ENCODE assay signal across 13 cellular contexts in genomic region chr3:16369885-16370284, GRCh38.
A peak's percentile ranks its signal among the peaks of the same experiment; 100 is the strongest.
DNase-seq lines count a peak whose midpoint lies in the region; ATAC-seq, FAIRE-seq and TF ChIP-seq lines count a peak whose summit lies in the region.
"Had no signal": no experiment of that assay in that cellular context is flagged by ENCODE, and none has a peak within 500 bp of the region (broad histone marks: within the 10 kb centered on the region; RNA-seq: fewer than 3 reads in every experiment).

No MANE protein-coding gene starts in this region.

- H3K4me2 ChIP-seq in H1 (ENCODE audit: insufficient read depth in 1 of 2, low read depth in 2 of 2, low read length in 2 of 2) = peak overlapping the region; percentile 23 to 54; a peak in 2 of 4 replicates

- no peak overlapping the region for H3K4ac ChIP-seq in H1 (replicated peaks; ENCODE audit: insufficient read length, low read depth, low read length)

- ATAC-seq in left cardiac atrium = no peak

- no peak overlapping the region for H2BK20ac ChIP-seq in H1 (ENCODE audit: low read length)

- 67% methylated on average over 8 of the region's 8 CpGs; no CpG with 5 or more reads in 1 of the 2 experiments for WGBS in H1 (ENCODE audit: extremely low coverage in 1 of 2, insufficient coverage in 1 of 2, insufficient read length in 1 of 2, insufficient replicate concordance in 2 of 2, low coverage in 1 of 2, low lambda C conversion rate in 2 of 2, missing lambda C conversion rate in 1 of 2), 2 experiments
- 79 to 89% (median 85%) methylated on average over 8 of the region's 8 CpGs for WGBS in stomach, 5 donors

- no peaks in the 10 kb centered on the region for H3K23me2 ChIP-seq in H1 (ENCODE audit: low read depth, low read length)

- H3K9me3 ChIP-seq in right atrium auricular region = no peaks in the 10 kb centered on the region
- no peaks in the 10 kb centered on the region for H3K9me3 ChIP-seq in H1 (ENCODE audit: insufficient read depth in 2 of 2, low read depth in 1 of 2, low read length in 1 of 2)
- H3K9me3 ChIP-seq in muscle layer of duodenum (ENCODE audit: control insufficient read depth in 1 of 2, low read length in 2 of 2) = no peaks in the 10 kb centered on the region
- H3K9me3 ChIP-seq in stomach = no peaks in the 10 kb centered on the region
- H3K9me3 ChIP-seq: neutrophil, SJCRH30 had no signal

- no peak overlapping the region for H4K8ac ChIP-seq in H1 (ENCODE audit: extremely low read depth, insufficient read depth, low read length)

- DNase-seq in right atrium auricular region (ENCODE audit: low spot score) (no peak), left cardiac atrium (no peak), H1 (ENCODE audit: low read depth in 1 of 2, low spot score in 2 of 2) (peak in 1 of 2 experiments; percentile 9), retina (no peak), stomach (no peak), DMS79 (lab: John Stamatoyannopoulos, UW) (no peak), NCI-H748 (lab: John Stamatoyannopoulos, UW; ENCODE audit: unreplicated experiment) (no peak)
- DNase-seq: activated CD4-positive, alpha-beta T cell treated with anti-CD3 and anti-CD28 coated beads for 1 hour; NCI-H526; SJCRH30; stimulated activated naive CD8-positive, alpha-beta T cell treated with anti-CD3 and anti-CD28 coated beads, Interleukin-15, Interleukin-2, amounts not matched to agents 100 U/mL and 50 U/mL, for 24 hours had no signal

- no peak overlapping the region for H2BK120ac ChIP-seq in H1 (replicated peaks; ENCODE audit: low read depth, low read length)

- no peak overlapping the region for H3K23ac ChIP-seq in H1 (ENCODE audit: insufficient read length)

- no peak overlapping the region for H4K5ac ChIP-seq in H1 (ENCODE audit: insufficient read length, low read depth, low read length)

- FAIRE-seq in H1 (lab: Jason Lieb, UNC) = no peak

- H2BK15ac ChIP-seq in H1 (ENCODE audit: low read length) = no peak overlapping the region

- peaks cover 0 to 61% of the 10 kb centered on the region in 2 donors for H3K4me1 ChIP-seq in right atrium auricular region
- H3K4me1 ChIP-seq in H1 (replicated peaks in 1 of 4; ENCODE audit: control insufficient read depth in 3 of 4, insufficient read depth in 4 of 4, low read length in 3 of 4) = peaks cover 9 to 23% (median 14%) of the 10 kb centered on the region in 4 experiments
- H3K4me1 ChIP-seq in muscle layer of duodenum (ENCODE audit: control insufficient read depth in 1 of 2, insufficient read depth in 2 of 2, low read length in 2 of 2) = peaks cover 0 to 38% of the 10 kb centered on the region in 2 donors
- H3K4me1 ChIP-seq in stomach = peaks cover 0 to 37% (median 14%) of the 10 kb centered on the region in 4 donors
- H3K4me1 ChIP-seq: SJCRH30 had no signal

- no peak overlapping the region; the same call in 1 of the 2 replicates for H3K18ac ChIP-seq in H1 (ENCODE audit: extremely low read depth, low read length)

- H4K91ac ChIP-seq in H1 (replicated peaks; ENCODE audit: insufficient read length, low read length) = no peak overlapping the region

- no peak overlapping the region for H3K4me3 ChIP-seq in right atrium auricular region
- H3K4me3 ChIP-seq in H1 (ENCODE audit: extremely low read depth in 1 of 4, insufficient read depth in 2 of 4, low read depth in 3 of 4, low read length in 4 of 4) = peak overlapping the region in 1 of 4 experiments; percentile 6; a peak in 1 of 8 replicates
- H3K4me3 ChIP-seq in muscle layer of duodenum (ENCODE audit: low read depth in 1 of 2, low read length in 2 of 2) = no peak overlapping the region
- H3K4me3 ChIP-seq in stomach = no peak overlapping the region
- H3K4me3 ChIP-seq: SJCRH30 had no signal

- peak overlapping the region; percentile 40 to 49 for H3K27ac ChIP-seq in right atrium auricular region
- H3K27ac ChIP-seq in H1 (ENCODE audit: low read depth, low read length) = no peak overlapping the region
- peak overlapping the region; percentile 65 for H3K27ac ChIP-seq in muscle layer of duodenum (ENCODE audit: low read length)
- H3K27ac ChIP-seq in stomach = peak overlapping the region in 1 of 5 donors; percentile 55
- H3K27ac ChIP-seq: neutrophil, SJCRH30 had no signal

- H3K79me1 ChIP-seq in H1 (ENCODE audit: low read depth, low read length) = no peaks in the 10 kb centered on the region; the same call in 1 of the 2 replicates

- no peak overlapping the region for H2BK5ac ChIP-seq in H1 (ENCODE audit: low read depth, low read length)

- POLR2A ChIA-PET in H1 (lab: Charles Lee; ENCODE audit: partially characterized antibody) = interaction anchor here (1.1 to 1.4 kb wide), 3 partner anchors 17 to 181 kb away, joined by 3 read pairs; no protein-coding TSS in a partner anchor

- no peak for TF ChIP-seq EP300 in H1 (IDR thresholded peaks at IDR 0.05; ENCODE audit: borderline replicate concordance in 1 of 2, low read depth in 2 of 2, low read length in 2 of 2)
- no peak for TF ChIP-seq EP300 in stomach (IDR thresholded peaks at IDR 0.05)

- no peak for TF ChIP-seq RAD21 in H1 (IDR thresholded peaks at IDR 0.05 in 1 of 2, conservative IDR thresholded peaks at IDR 0.05 in 1 of 2; ENCODE audit: low read depth in 2 of 2, low read length in 2 of 2)

- H3K27me3 ChIP-seq in right atrium auricular region = no peaks in the 10 kb centered on the region
- H3K27me3 ChIP-seq in H1 (replicated peaks in 1 of 4; ENCODE audit: control insufficient read depth in 3 of 4, extremely low read depth in 1 of 4, insufficient read depth in 3 of 4, low read length in 3 of 4) = no peaks in the 10 kb centered on the region
- no peaks in the 10 kb centered on the region for H3K27me3 ChIP-seq in muscle layer of duodenum (ENCODE audit: low read depth, low read length)
- no peaks in the 10 kb centered on the region for H3K27me3 ChIP-seq in stomach
- H3K27me3 ChIP-seq: neutrophil, SJCRH30 had no signal

- no peaks in the 10 kb centered on the region for H4K20me1 ChIP-seq in H1 (replicated peaks in 1 of 2; ENCODE audit: control insufficient read depth in 1 of 2, insufficient read depth in 2 of 2, low read length in 2 of 2)

- H3K14ac ChIP-seq in H1 (ENCODE audit: insufficient read length) = no peak overlapping the region

- H3K9ac ChIP-seq in H1 (replicated peaks in 1 of 4; ENCODE audit: extremely low read depth in 1 of 4, low read depth in 3 of 4, low read length in 3 of 4) = no peak overlapping the region

- TF ChIP-seq CTCF in right atrium auricular region (IDR thresholded peaks at IDR 0.05) (no peak), H1 (IDR thresholded peaks at IDR 0.05; ENCODE audit: control extremely low read depth in 1 of 3, insufficient read depth in 1 of 3, low read depth in 1 of 3, low read length in 3 of 3) (no peak), stomach (IDR thresholded peaks at IDR 0.05) (no peak)

- no peaks in the 10 kb centered on the region for H3K36me3 ChIP-seq in right atrium auricular region
- H3K36me3 ChIP-seq in H1 (ENCODE audit: control insufficient read depth in 2 of 4, insufficient read depth in 4 of 4, low read length in 3 of 4) = no peaks in the 10 kb centered on the region
- peaks cover 3 to 13% of the 10 kb centered on the region in 2 donors for H3K36me3 ChIP-seq in muscle layer of duodenum (ENCODE audit: control insufficient read depth in 1 of 2, insufficient read depth in 2 of 2, low read length in 2 of 2)
- H3K36me3 ChIP-seq in stomach = peaks cover 0 to 18% (median 9%) of the 10 kb centered on the region in 4 donors
- H3K36me3 ChIP-seq: neutrophil, SJCRH30 had no signal

- H3K79me2 ChIP-seq in H1 (ENCODE audit: control insufficient read depth in 1 of 2, insufficient read depth in 2 of 2, low read length in 2 of 2) = no peaks in the 10 kb centered on the region

- TF ChIP-seq POLR2A in H1 (IDR thresholded peaks at IDR 0.05; ENCODE audit: control extremely low read depth in 1 of 2, low read depth in 2 of 2, low read length in 2 of 2) (no peak), stomach (IDR thresholded peaks at IDR 0.05) (no peak)

- CTCF ChIA-PET in H1 (lab: Charles Lee; ENCODE audit: partially characterized antibody) = interaction anchor here (1.1 to 1.5 kb wide), 6 partner anchors 17 to 147 kb away, joined by 3 to 5 read pairs (median 4); no protein-coding TSS in a partner anchor

- no peak overlapping the region for H2AFZ ChIP-seq in H1 (ENCODE audit: low read length)

- intact Hi-C loops in left cardiac atrium (cut with DNase I) = loop anchor here in 1 of 2 donors (5.0 kb wide), 1 partner anchor 53 kb away; no protein-coding TSS in a partner anchor
- intact Hi-C loops in stomach (cut with DNase I; ENCODE audit: low total_unique reads) = no loop called here

- H2BK12ac ChIP-seq in H1 (ENCODE audit: low read depth, low read length) = no peak overlapping the region

- H2AK5ac ChIP-seq in H1 (ENCODE audit: low read depth, low read length) = no peak overlapping the region

- no peak overlapping the region for H3K56ac ChIP-seq in H1 (replicated peaks; ENCODE audit: insufficient read length, low read depth, low read length)

TF ChIP-seq in H1, 55 proteins besides CTCF, POLR2A, EP300 and RAD21 (continues in another document):
- no peak for TF ChIP-seq YY1 (IDR thresholded peaks at IDR 0.05; ENCODE audit: low read depth, low read length)
- no peak for TF ChIP-seq KDM4A (IDR thresholded peaks at IDR 0.05; ENCODE audit: low read depth, low read length, severe bottlenecking)
- no peak for TF ChIP-seq HDAC6 (IDR thresholded peaks at IDR 0.05; ENCODE audit: low read depth, low read length)
- TF ChIP-seq CBX5 (IDR thresholded peaks at IDR 0.05; ENCODE audit: low read depth, low read length) = no peak
- TF ChIP-seq SUZ12 (IDR thresholded peaks at IDR 0.05; ENCODE audit: low read length) = no peak
- TF ChIP-seq ATF2 (IDR thresholded peaks at IDR 0.05; ENCODE audit: low read length) = peak; percentile 20; the same call in 1 of the 2 replicates
- no peak for TF ChIP-seq CBX8 (IDR thresholded peaks at IDR 0.05; ENCODE audit: borderline replicate concordance, low read depth, low read length)
- no peak for TF ChIP-seq TBP (IDR thresholded peaks at IDR 0.05; ENCODE audit: low read depth, low read length)
- TF ChIP-seq GTF2F1 (IDR thresholded peaks at IDR 0.05; ENCODE audit: borderline replicate concordance, low read depth, low read length) = no peak
- no peak for TF ChIP-seq SP2 (IDR thresholded peaks at IDR 0.05; ENCODE audit: low read length)
- no peak for TF ChIP-seq RXRA (IDR thresholded peaks at IDR 0.05; ENCODE audit: insufficient read depth, low read depth, low read length)
- no peak for TF ChIP-seq BRCA1 (IDR thresholded peaks at IDR 0.05; ENCODE audit: low read depth, low read length)
- TF ChIP-seq EGR1 (IDR thresholded peaks at IDR 0.05; ENCODE audit: borderline replicate concordance, low read depth, low read length) = no peak
